Comparison of ENCODE assay signal across 8 cellular contexts in the genomic region with DNA sequence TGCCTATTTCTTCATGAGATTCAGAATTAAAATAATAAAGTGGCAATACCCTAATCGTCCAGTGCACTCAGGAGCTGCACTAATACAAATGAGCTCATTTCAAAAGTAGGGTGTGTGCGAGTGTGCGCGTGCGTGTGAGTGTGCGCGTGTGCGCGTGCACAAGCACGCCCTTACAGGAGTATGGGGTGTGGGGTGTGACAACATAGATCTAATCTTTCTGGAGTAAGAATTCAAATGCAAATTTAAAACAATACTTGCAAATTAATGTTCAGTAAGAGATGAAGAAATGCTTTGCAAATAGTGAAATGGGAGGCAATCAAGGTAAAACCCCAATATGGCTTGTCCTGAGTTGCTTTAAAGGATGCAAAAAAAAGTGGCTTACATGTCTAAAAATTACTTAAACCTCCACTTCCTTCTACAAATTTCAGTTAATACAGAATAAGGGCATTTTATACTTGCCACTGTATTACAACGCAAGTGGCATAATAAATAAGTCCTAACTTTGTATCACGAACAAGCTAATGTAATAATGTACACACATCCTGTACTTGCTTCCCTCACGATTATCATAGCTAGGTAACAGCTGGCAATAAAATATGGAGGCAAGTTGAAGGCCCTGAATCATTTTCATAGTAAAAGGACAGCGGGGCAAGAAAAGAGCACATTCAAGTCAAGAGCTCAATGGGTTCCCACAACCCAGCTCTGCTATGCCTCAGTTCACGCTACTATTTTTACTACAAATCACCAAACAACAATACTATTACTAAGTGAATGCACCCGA. TPM values are rescaled to one million over a fixed set of nuclear protein-coding genes. Genes with fewer than 3 reads are reported as not detected.
DNase-seq lines count a peak whose midpoint lies in the region; ATAC-seq, FAIRE-seq and TF ChIP-seq lines count a peak whose summit lies in the region.
"Not testable (repeated sequence)": the region's sequence is repeated elsewhere in the genome, so short reads cannot be mapped to it uniquely, and the experiment has no call there.

No MANE protein-coding gene starts in this region.

- WGBS in HUES64 = 67% methylated on average over 15 of the region's 16 CpGs
- WGBS in GM12878 (ENCODE audit: insufficient coverage, insufficient replicate concordance, low lambda C conversion rate, missing lambda C conversion rate) = 23% methylated on average over 16 of the region's 16 CpGs
- 13 to 14% methylated on average over 16 of the region's 16 CpGs for WGBS in heart right ventricle, 2 donors

- not testable (repeated sequence) for H4K20me1 ChIP-seq in GM12878 (ENCODE audit: control insufficient read depth, insufficient read depth)
- peaks cover 58% of the 10 kb centered on the region for H4K20me1 ChIP-seq in neural progenitor cell (ENCODE audit: low read depth)

- not testable (repeated sequence) for H3K36me3 ChIP-seq in HUES64 (ENCODE audit: insufficient read depth, low read length); GM12878 (ENCODE audit: control insufficient read depth in 2 of 2, insufficient read depth in 2 of 2, low read length in 1 of 2); heart right ventricle; neural progenitor cell

- H3K4me3 ChIP-seq in HUES64 (ENCODE audit: low read length) (peak overlapping the region; percentile 67), GM12878 (peak overlapping the region; percentile 92), heart right ventricle (peak overlapping the region; percentile 51 to 99 (median 92)), neural progenitor cell (peak overlapping the region; percentile 99)

- peak overlapping the region; percentile 92 to 94 for H3K4me3 Mint-ChIP-seq in CD14-positive monocyte
- peak overlapping the region; percentile 96 for H3K4me3 Mint-ChIP-seq in neural progenitor cell

- intact Hi-C loops in CD14-positive monocyte (cut with micrococcal nuclease) (loop anchor here in 1 of 2 donors (1.0 kb wide), 1 partner anchor 29 kb away; no protein-coding TSS in a partner anchor), GM12878 (cut with micrococcal nuclease; ENCODE audit: unreplicated experiment) (loop anchor here (2.0 to 10.0 kb wide), 3 partner anchors 97 to 241 kb away; a partner anchor contains a TSS), heart right ventricle (cut with DNase I) (loop anchor here in 4 of 10 donors (10.0 kb wide), 2 partner anchors 59 to 99 kb away; no protein-coding TSS in a partner anchor)

- not testable (repeated sequence) for TF ChIP-seq RAD21 in GM12878 (IDR thresholded peaks at IDR 0.05; ENCODE audit: insufficient read depth, low read depth, low read length)

- H3K27ac Mint-ChIP-seq in CD14-positive monocyte (peak overlapping the region; percentile 82 to 94 (median 92)), neural progenitor cell (peak overlapping the region; percentile 2)

- H3K79me2 ChIP-seq in GM12878 (ENCODE audit: control insufficient read depth, insufficient read depth, low read length) (peaks cover 66% of the 10 kb centered on the region), neural progenitor cell (ENCODE audit: low read depth) (peaks cover 63% of the 10 kb centered on the region)

- TF ChIP-seq POLR2A in GM12878 (IDR thresholded peaks at IDR 0.05; ENCODE audit: low read depth, low read length) = not testable (repeated sequence)

- not testable (repeated sequence) for TF ChIP-seq EP300 in GM12878 (IDR thresholded peaks at IDR 0.05; ENCODE audit: borderline replicate concordance in 1 of 2, control insufficient read depth in 1 of 2, low read depth in 2 of 2, low read length in 2 of 2)

- H3K4me2 ChIP-seq in GM12878 (ENCODE audit: control insufficient read depth, insufficient read depth) = peak overlapping the region; percentile 75
- H3K4me2 ChIP-seq in neural progenitor cell = peak overlapping the region; percentile 91

- in situ Hi-C loops in GM12878 (cut with MboI) = not testable (repeated sequence)

- CTCF ChIA-PET in GM12878 (lab: Yijun Ruan, JAX) = interaction anchor here (0.6 to 3.8 kb wide), 7 partner anchors 92 to 273 kb away, joined by 3 to 26 read pairs (median 4); no protein-coding TSS in a partner anchor

- not testable (repeated sequence) for DNase-seq in CD14-positive monocyte (ENCODE audit: low spot score)
- DNase-seq in activated CD4-positive, CD25-positive, alpha-beta regulatory T cell treated with anti-CD3 and anti-CD28 coated beads, Interleukin-2, amount 50 U/mL, for 72 hours = peak; percentile 63
- DNase-seq in GM12878 (ENCODE audit: low read depth, low spot score) = peak; percentile 48
- DNase-seq in heart right ventricle = peak; percentile 36 to 55
- peak; percentile 8 for DNase-seq in neural progenitor cell (ENCODE audit: low spot score)
- DNase-seq in stimulated activated CD8-positive, alpha-beta memory T cell treated with anti-CD3 and anti-CD28 coated beads, Interleukin-4, amount 100 ng/mL, for 24 hours (ENCODE audit: low read depth) = peak; percentile 38

- TF ChIP-seq CTCF in CD14-positive monocyte (IDR thresholded peaks at IDR 0.05) = peak; percentile 41
- TF ChIP-seq CTCF in GM12878 (IDR thresholded peaks at IDR 0.05 in 2 of 3, conservative IDR thresholded peaks at IDR 0.05 in 1 of 3; ENCODE audit: control insufficient read depth in 2 of 3, extremely low read depth in 1 of 3, insufficient read depth in 1 of 3, low read depth in 3 of 3, low read length in 3 of 3); neural progenitor cell (IDR thresholded peaks at IDR 0.05): not testable (repeated sequence)
- TF ChIP-seq CTCF in heart right ventricle (IDR thresholded peaks at IDR 0.05) = peak in 4 of 9 donors; percentile 1 to 12 (median 7)

- SMC1A ChIA-PET in GM12878 (lab: Charles Lee; ENCODE audit: uncharacterized antibody, unreplicated experiment) = interaction anchor here (0.6 to 2.4 kb wide), 11 partner anchors 10 to 1100 kb away, joined by 3 to 25 read pairs (median 5); no protein-coding TSS in a partner anchor

- peaks cover 42% of the 10 kb centered on the region for H3K4me1 Mint-ChIP-seq in CD14-positive monocyte
- H3K4me1 Mint-ChIP-seq in neural progenitor cell = peaks cover 29% of the 10 kb centered on the region

- not testable (repeated sequence) for H3K27me3 ChIP-seq in HUES64 (ENCODE audit: insufficient read depth, low read length); GM12878 (replicated peaks in 1 of 2; ENCODE audit: control insufficient read depth in 2 of 2, insufficient read depth in 2 of 2, low read length in 1 of 2); heart right ventricle
- peaks cover 11% of the 10 kb centered on the region for H3K27me3 ChIP-seq in neural progenitor cell

- H3K9ac ChIP-seq in HUES64 (ENCODE audit: low read depth, low read length) = 0 out of 2 replicates have a peak overlapping the region, but pooled peaks have one; percentile 58
- H3K9ac ChIP-seq in GM12878 (ENCODE audit: control insufficient read depth, insufficient read depth, low read length) = peak overlapping the region; percentile 79
- peak overlapping the region; percentile 55 for H3K9ac ChIP-seq in neural progenitor cell

- not testable (repeated sequence) for H3K27me3 Mint-ChIP-seq in CD14-positive monocyte (ENCODE audit: low read depth in 3 of 3); neural progenitor cell (ENCODE audit: insufficient read depth, low read depth)

- H3K36me3 Mint-ChIP-seq in CD14-positive monocyte = peaks cover 0 to 10% of the 10 kb centered on the region in 2 donors
- H3K36me3 Mint-ChIP-seq in neural progenitor cell = not testable (repeated sequence)

- H3K9me3 ChIP-seq in HUES64 (ENCODE audit: insufficient read depth, low read depth, low read length); GM12878 (replicated peaks; ENCODE audit: control insufficient read depth, insufficient read depth, low read length); heart right ventricle; neural progenitor cell (ENCODE audit: low read depth): not testable (repeated sequence)

- ATAC-seq in GM21528 (IDR thresholded peaks at IDR 0.05; ENCODE audit: low FRiP score, unreplicated experiment) (peak; percentile 20), GM12878 (peak; percentile 66), heart right ventricle (peak in 6 of 8 donors; percentile 28 to 72 (median 59))

- H3K4me1 ChIP-seq in HUES64 (ENCODE audit: insufficient read depth, low read length) (peaks cover 25% of the 10 kb centered on the region), heart right ventricle (peaks cover 9 to 57% (median 51%) of the 10 kb centered on the region in 9 donors), neural progenitor cell (peaks cover 26% of the 10 kb centered on the region)
- H3K4me1 ChIP-seq in GM12878 (ENCODE audit: control insufficient read depth, insufficient read depth, low read length) = not testable (repeated sequence)

- FAIRE-seq in GM12878 (lab: Jason Lieb, UNC) = peak; percentile 77

- BruUV-seq in GM12878 (replicated peaks; lab: Mats Ljungman, UMichigan) = TSS peak; percentile 56

- H3F3A ChIP-seq in neural progenitor cell (ENCODE audit: low read depth) = peaks cover 23% of the 10 kb centered on the region

- POLR2A ChIA-PET in GM12878 (lab: Charles Lee) = interaction anchor here (0.6 to 2.3 kb wide), 7 partner anchors 10 to 145 kb away, joined by 3 to 8 read pairs (median 5); no protein-coding TSS in a partner anchor

- H3K27ac ChIP-seq in HUES64 (ENCODE audit: low read depth, low read length); neural progenitor cell: not testable (repeated sequence)
- peak overlapping the region; percentile 78 for H3K27ac ChIP-seq in GM12878 (ENCODE audit: control insufficient read depth, insufficient read depth)
- H3K27ac ChIP-seq in heart right ventricle = peak overlapping the region in 8 of 10 donors; percentile 66 to 99 (median 92)

- not testable (repeated sequence) for H2AFZ ChIP-seq in GM12878 (ENCODE audit: control insufficient read depth, low read depth, low read length); neural progenitor cell (replicated peaks)

- RAD21 ChIA-PET in GM12878 (lab: Charles Lee; ENCODE audit: unreplicated experiment) = interaction anchor here (0.8 to 2.6 kb wide), 10 partner anchors 30 to 274 kb away, joined by 3 to 16 read pairs (median 6); no protein-coding TSS in a partner anchor

- not testable (repeated sequence) for H3K9me3 Mint-ChIP-seq in CD14-positive monocyte, neural progenitor cell

RNA-seq across cellular contexts. Expression of a gene that starts 1.9 kb away (rescaled TPM):
- 1 to 10 TPM; 4.5 to 7.3 TPM for polyA plus RNA-seq in CD14-positive monocyte
- 6.7 TPM for polyA plus RNA-seq in HUES64 (2013, experiment 1 of 2)
- polyA plus RNA-seq in HUES64 (2013, experiment 2 of 2) = 7.5 TPM
- 533 and 539 TPM in 2 replicates for total RNA-seq in GM12878 (2013; cell fraction: nucleolus; rRNA removed)
- 18.6 and 23.9 TPM in 2 replicates for total RNA-seq in GM12878 (2014; rRNA removed)
- 22.5 and 24.4 TPM in 2 replicates for total RNA-seq in GM12878 (2014; rRNA removed; fragmentation: Illumina TruSeq; extraction: Trizol)
- total RNA-seq in GM12878 (2021) = 45.2 and 51.0 TPM in 2 replicates
- 20.5 TPM for polyA plus RNA-seq in GM12878 (2011; ENCODE audit: low read depth)
- 20.1 and 21.5 TPM in 2 replicates for polyA plus RNA-seq in GM12878 (2011; rRNA removed)
- polyA plus RNA-seq in GM12878 (2011; cell fraction: cytosol; rRNA removed) = 19.0 and 25.0 TPM in 2 replicates
- 45.9 and 55.3 TPM in 2 replicates for polyA plus RNA-seq in GM12878 (2011; cell fraction: nucleus; rRNA removed)
- polyA plus RNA-seq in GM12878 (2012) = 18.9 and 21.4 TPM in 2 replicates
- polyA plus RNA-seq in GM12878 (2014; fragmentation: Illumina TruSeq; extraction: Trizol) = 23.2 and 27.7 TPM in 2 replicates
- polyA plus RNA-seq in GM12878 (2014; fragmentation: Nextera tagmentation; extraction: Ambion mirVana) = 10 to 100 TPM in 1 of 2 experiments, 1 to 10 TPM in 1; 3.3 to 11.0 TPM
- 16.4 and 19.7 TPM in 2 replicates for polyA plus RNA-seq in GM12878 (2014; rRNA removed)
- 10 to 100 TPM; 10.9 to 14.4 TPM for polyA plus RNA-seq in GM12878 (2016; fragmentation: Nextera tagmentation; extraction: Ambion mirVana)
- polyA minus RNA-seq in GM12878 (2011; rRNA and poly(A)+ RNA removed) = 90.8 and 145 TPM in 2 replicates
- 31.4 and 32.6 TPM in 2 replicates for polyA minus RNA-seq in GM12878 (2011; cell fraction: cytosol; rRNA and poly(A)+ RNA removed)
- polyA minus RNA-seq in GM12878 (2011; cell fraction: nucleus; rRNA and poly(A)+ RNA removed) = 97.8 and 125 TPM in 2 replicates
- total RNA-seq in heart right ventricle = 10 to 100 TPM; 31.3 to 54.3 (median 47.5) TPM
- polyA plus RNA-seq in heart right ventricle = 10 to 100 TPM in 1 of 2 donors, 1 to 10 TPM in 1; 5.5 to 14.6 TPM
- 25.7 and 26.4 TPM in 2 replicates for total RNA-seq in neural progenitor cell (ENCODE audit: low replicate concordance)
